Comparison of ENCODE assay signal across 22 cellular contexts in genomic region chr2:215905691-215906090, GRCh38.
"Had no signal": no experiment of that assay in that cellular context is flagged by ENCODE, and none has a peak within 500 bp of the region (broad histone marks: within the 10 kb centered on the region; RNA-seq: fewer than 3 reads in every experiment).

No MANE protein-coding gene starts in this region.

- H3K4me3 ChIP-seq: left ventricle myocardium inferior, lung, mucosa of descending colon, ovary, right atrium auricular region, right lobe of liver, smooth muscle cell, stomach, testis, thyroid gland, transverse colon, upper lobe of right lung had no signal

- H3K27ac Mint-ChIP-seq: immature natural killer cell; naive thymus-derived CD4-positive, alpha-beta T cell; natural killer cell treated with Interleukin-12 subunit alpha and Interleukin-12 subunit beta and Interleukin-15 and Interleukin-18, amount 100 ng/mL, for 72 hours; progenitor cell of endocrine pancreas; stimulated activated naive B cell treated with anti-CD40 and anti-IgM and Interleukin-4, amounts not matched to agents 10 μg/mL and 1 μg/mL and 100 μg/mL, for 72 hours had no signal

- H3K9me3 Mint-ChIP-seq: immature natural killer cell; natural killer cell treated with Interleukin-12 subunit alpha and Interleukin-12 subunit beta and Interleukin-15 and Interleukin-18, amount 100 ng/mL, for 72 hours; stimulated activated naive B cell treated with anti-CD40 and anti-IgM and Interleukin-4, amounts not matched to agents 10 μg/mL and 1 μg/mL and 100 μg/mL, for 72 hours had no signal

- H3K27ac ChIP-seq: left ventricle myocardium inferior, ovary, right atrium auricular region, right lobe of liver, stomach, testis, thyroid gland, transverse colon, upper lobe of right lung had no signal

- H3K36me3 Mint-ChIP-seq: immature natural killer cell; naive thymus-derived CD4-positive, alpha-beta T cell; natural killer cell treated with Interleukin-12 subunit alpha and Interleukin-12 subunit beta and Interleukin-15 and Interleukin-18, amount 100 ng/mL, for 72 hours; stimulated activated naive B cell treated with anti-CD40 and anti-IgM and Interleukin-4, amounts not matched to agents 10 μg/mL and 1 μg/mL and 100 μg/mL, for 72 hours had no signal

- H3K27me3 Mint-ChIP-seq: progenitor cell of endocrine pancreas had no signal

- H3K4me3 Mint-ChIP-seq: immature natural killer cell; naive thymus-derived CD4-positive, alpha-beta T cell; natural killer cell treated with Interleukin-12 subunit alpha and Interleukin-12 subunit beta and Interleukin-15 and Interleukin-18, amount 100 ng/mL, for 72 hours; stimulated activated naive B cell treated with anti-CD40 and anti-IgM and Interleukin-4, amounts not matched to agents 10 μg/mL and 1 μg/mL and 100 μg/mL, for 72 hours had no signal

- ATAC-seq: mucosa of descending colon; naive thymus-derived CD4-positive, alpha-beta T cell; natural killer cell treated with Interleukin-12 subunit alpha and Interleukin-12 subunit beta and Interleukin-15 and Interleukin-18, amount 100 ng/mL, for 72 hours; right lobe of liver; stimulated activated naive B cell treated with anti-CD40 and anti-IgM and Interleukin-4, amounts not matched to agents 10 μg/mL and 1 μg/mL and 100 μg/mL, for 72 hours; stimulated activated naive CD8-positive, alpha-beta T cell treated with anti-CD3 and anti-CD28 coated beads, Interleukin-15, Interleukin-2, amounts not matched to agents 100 U/mL and 50 U/mL, for 24 hours; upper lobe of right lung had no signal

- H3K4me2 ChIP-seq: smooth muscle cell had no signal

- H3K36me3 ChIP-seq: left ventricle myocardium inferior, ovary, right atrium auricular region, right lobe of liver, stomach, thyroid gland, transverse colon, upper lobe of right lung had no signal

- H3K9me3 ChIP-seq: mucosa of descending colon, ovary, right atrium auricular region, right lobe of liver, stomach, testis, thyroid gland, transverse colon, upper lobe of right lung had no signal

- DNase-seq: hippocampal formation; immature natural killer cell; left ventricle myocardium inferior; midbrain; mucosa of descending colon; naive thymus-derived CD4-positive, alpha-beta T cell; ovary; right lobe of liver; stimulated activated CD4-positive, alpha-beta T cell treated with anti-CD3 and anti-CD28 coated beads, Interleukin-2, amount 100 ng/mL, for 24 hours; stimulated activated CD4-positive, alpha-beta T cell treated with anti-CD3 and anti-CD28 coated beads, Interleukin-4, amount 100 ng/mL, for 1 hour; stimulated activated naive B cell treated with anti-CD40 and anti-IgM and Interleukin-4, amounts not matched to agents 10 μg/mL and 1 μg/mL and 100 μg/mL, for 72 hours; stimulated activated naive CD8-positive, alpha-beta T cell treated with anti-CD3 and anti-CD28 coated beads, Interleukin-15, Interleukin-2, amounts not matched to agents 100 U/mL and 50 U/mL, for 24 hours; stomach; testis; thyroid gland; transverse colon; upper lobe of right lung had no signal

- H3K27me3 ChIP-seq: ovary, right atrium auricular region, right lobe of liver, stomach, testis, thyroid gland, transverse colon, upper lobe of right lung had no signal

- H3K4me1 ChIP-seq: left ventricle myocardium inferior, right atrium auricular region, stomach, testis, thyroid gland, transverse colon, upper lobe of right lung had no signal
